Comparison of ENCODE assay signal across 8 cellular contexts in genomic region chr16:69105501-69106361, GRCh38. TPM values are rescaled to one million over a fixed set of nuclear protein-coding genes. Genes with fewer than 3 reads are reported as not detected.
DNase-seq lines count a peak whose midpoint lies in the region; ATAC-seq, FAIRE-seq and TF ChIP-seq lines count a peak whose summit lies in the region.

A gene with protein sequence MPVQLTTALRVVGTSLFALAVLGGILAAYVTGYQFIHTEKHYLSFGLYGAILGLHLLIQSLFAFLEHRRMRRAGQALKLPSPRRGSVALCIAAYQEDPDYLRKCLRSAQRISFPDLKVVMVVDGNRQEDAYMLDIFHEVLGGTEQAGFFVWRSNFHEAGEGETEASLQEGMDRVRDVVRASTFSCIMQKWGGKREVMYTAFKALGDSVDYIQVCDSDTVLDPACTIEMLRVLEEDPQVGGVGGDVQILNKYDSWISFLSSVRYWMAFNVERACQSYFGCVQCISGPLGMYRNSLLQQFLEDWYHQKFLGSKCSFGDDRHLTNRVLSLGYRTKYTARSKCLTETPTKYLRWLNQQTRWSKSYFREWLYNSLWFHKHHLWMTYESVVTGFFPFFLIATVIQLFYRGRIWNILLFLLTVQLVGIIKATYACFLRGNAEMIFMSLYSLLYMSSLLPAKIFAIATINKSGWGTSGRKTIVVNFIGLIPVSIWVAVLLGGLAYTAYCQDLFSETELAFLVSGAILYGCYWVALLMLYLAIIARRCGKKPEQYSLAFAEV (plus strand): TSS chr16:69105653. CDS start chr16:69109396, 3,743 bp downstream.

- H3K36me3 ChIP-seq in SK-N-MC (ENCODE audit: insufficient read depth, low read length) (no peaks in the 10 kb centered on the region), kidney (ENCODE audit: control insufficient read depth in 1 of 2, insufficient read depth in 2 of 2, low read length in 2 of 2) (no peaks in the 10 kb centered on the region), smooth muscle cell (ENCODE audit: low read depth) (no peaks in the 10 kb centered on the region)

- intact Hi-C loops in kidney (cut with DNase I), result no loop called here

- DNase-seq in NCI-H2081 (lab: John Stamatoyannopoulos, UW) (peak; percentile 10 to 38), NCI-H2081 treated with DMSO at 0.1 percent for 48 hours (lab: John Stamatoyannopoulos, UW) (no peak), HuH-7 (ENCODE audit: low spot score) (peak; percentile 80), SK-N-MC (ENCODE audit: low read depth, low spot score) (no peak), cerebellar cortex (ENCODE audit: low spot score) (peak; percentile 63), kidney (peak; percentile 85), smooth muscle cell (lab: John Stamatoyannopoulos, UW; ENCODE audit: unreplicated experiment) (peak; percentile 7)

- peaks cover 32% of the 10 kb centered on the region for H4K20me1 ChIP-seq in smooth muscle cell (ENCODE audit: low read depth)

- peaks cover 3 to 23% of the 10 kb centered on the region in 2 donors for H3K4me1 ChIP-seq in kidney (ENCODE audit: control insufficient read depth in 1 of 2, insufficient read depth in 1 of 2, low read depth in 1 of 2, low read length in 2 of 2)
- H3K4me1 ChIP-seq in smooth muscle cell (ENCODE audit: low read depth), result peaks cover 17% of the 10 kb centered on the region

- H3K9me3 ChIP-seq in SK-N-MC (ENCODE audit: low read depth, low read length), result no peaks in the 10 kb centered on the region
- H3K9me3 ChIP-seq in kidney (ENCODE audit: control insufficient read depth in 1 of 2, low read length in 2 of 2), result no peaks in the 10 kb centered on the region
- no peaks in the 10 kb centered on the region for H3K9me3 ChIP-seq in smooth muscle cell (replicated peaks; ENCODE audit: low read depth)

- H3K27me3 ChIP-seq in smooth muscle cell (ENCODE audit: low read depth), result peaks cover 47% of the 10 kb centered on the region

- no peak for FAIRE-seq in kidney (lab: Jason Lieb, UNC)

- no peaks in the 10 kb centered on the region for H3K79me2 ChIP-seq in smooth muscle cell (ENCODE audit: low read depth)

- peak within 1 kb of the TSS; percentile 98 for H3K4me2 ChIP-seq in smooth muscle cell

- H2AFZ ChIP-seq in smooth muscle cell (ENCODE audit: low read depth), result peak within 1 kb of the TSS; percentile 44

- peaks cover 3% of the 10 kb centered on the region for H3F3A ChIP-seq in smooth muscle cell (ENCODE audit: low read depth)

- H3K4me3 ChIP-seq in SK-N-MC, result peak within 1 kb of the TSS; percentile 74
- peak within 1 kb of the TSS; percentile 51 to 57 for H3K4me3 ChIP-seq in kidney (ENCODE audit: low read length in 2 of 2)
- H3K4me3 ChIP-seq in smooth muscle cell, result peak within 1 kb of the TSS; percentile 76

- H3K9ac ChIP-seq in SK-N-MC (ENCODE audit: insufficient read length), result no peak within 1 kb of the TSS
- no peak within 1 kb of the TSS for H3K9ac ChIP-seq in kidney (ENCODE audit: low read length in 2 of 2)
- H3K9ac ChIP-seq in smooth muscle cell (ENCODE audit: low read depth), result no peak within 1 kb of the TSS

- WGBS in smooth muscle cell (ENCODE audit: low lambda C conversion rate), result 2% methylated on average over 42 of the region's 80 CpGs

- ATAC-seq in HG03159 (IDR thresholded peaks at IDR 0.05; ENCODE audit: unreplicated experiment), result no peak

- no peak within 1 kb of the TSS for H3K27ac ChIP-seq in SK-N-MC
- H3K27ac ChIP-seq in kidney (ENCODE audit: low read depth in 2 of 2, low read length in 2 of 2), result peak within 1 kb of the TSS in 1 of 2 donors; percentile 49
- no peak within 1 kb of the TSS for H3K27ac ChIP-seq in smooth muscle cell (ENCODE audit: low read depth)

- TF ChIP-seq CTCF in kidney (IDR thresholded peaks at IDR 0.05; ENCODE audit: borderline replicate concordance, extremely low read depth, insufficient read depth), result peak; percentile 24
- TF ChIP-seq CTCF in smooth muscle cell (IDR thresholded peaks at IDR 0.05; ENCODE audit: borderline replicate concordance, insufficient read depth, poor library complexity, severe bottlenecking), result no peak

RNA-seq across cellular contexts. Expression of the gene that starts here (rescaled TPM):
- total RNA-seq in kidney, result 2.1 TPM
- polyA plus RNA-seq in kidney (ENCODE audit: insufficient read depth, low read depth, low replicate concordance), result 0.34 TPM
- total RNA-seq in smooth muscle cell, result 1.2 and 2.7 TPM in 2 replicates
- 0.39 and 1.1 TPM in 2 replicates for polyA plus RNA-seq in smooth muscle cell

Comparison
In these comparisons a context has a peak if more than half of its experiments do, and no peak if none do; other contexts are left out.
1. DNase-seq: peak in NCI-H2081 (2 of 2), HuH-7 (single experiment), cerebellar cortex (single experiment), kidney (single experiment) and smooth muscle cell (single experiment); none in NCI-H2081 treated with DMSO at 0.1 percent for 48 hours (single experiment) and SK-N-MC (single experiment).
2. Peak in every context shown above with its lines, with median percentiles within 50 percentile points of each other: H3K4me3 ChIP-seq.